Comparison of ENCODE assay signal across 8 cellular contexts in genomic region chr1:25543425-25544242, GRCh38. TPM values are rescaled to one million over a fixed set of nuclear protein-coding genes. Genes with fewer than 3 reads are reported as not detected.
A peak's percentile ranks its signal among the peaks of the same experiment; 100 is the strongest.
DNase-seq lines count a peak whose midpoint lies in the region; ATAC-seq, FAIRE-seq and TF ChIP-seq lines count a peak whose summit lies in the region.

TSS of gene LDLRAP1 (plus strand) at chr1:25543606. CDS start at chr1:25543699, 93 bp downstream.

- POLR2A ChIA-PET in Caco-2 (lab: Charles Lee) = interaction anchor here (0.6 kb wide), 1 partner anchor 125 kb away, joined by 3 read pairs; no protein-coding TSS in a partner anchor
- POLR2A ChIA-PET in GM12878 (lab: Charles Lee) = interaction anchor here (0.8 to 1.4 kb wide), 3 partner anchors 11 to 259 kb away, joined by 3 read pairs; no protein-coding TSS in a partner anchor

- peak; percentile 54 to 76 for DNase-seq in Caco-2
- DNase-seq in T-helper 22 cell (ENCODE audit: low read depth) = peak; percentile 28
- DNase-seq in GM12878 (ENCODE audit: low read depth, low spot score) = no peak
- peak; percentile 63 to 66 for DNase-seq in hippocampal formation (lab: John Stamatoyannopoulos, UW)
- DNase-seq in putamen (ENCODE audit: low spot score) = peak; percentile 85
- DNase-seq in NCI-H1930 (lab: John Stamatoyannopoulos, UW) = no peak

- peak within 1 kb of the TSS; percentile 48 for H3K27ac Mint-ChIP-seq in Caco-2 (ENCODE audit: unreplicated experiment)

- in situ Hi-C loops in GM12878 (cut with MboI) = no loop called here

- FAIRE-seq in GM12878 (lab: Jason Lieb, UNC) = no peak

- TF ChIP-seq RAD21 in GM12878 (IDR thresholded peaks at IDR 0.05; ENCODE audit: insufficient read depth, low read depth, low read length) = no peak

- ATAC-seq in GM21360 (IDR thresholded peaks at IDR 0.05; ENCODE audit: unreplicated experiment) (peak; percentile 63), GM12878 (peak; percentile 94)

- H3K4me1 Mint-ChIP-seq in Caco-2 (ENCODE audit: low read depth, unreplicated experiment) = peaks cover 6% of the 10 kb centered on the region

- peak within 1 kb of the TSS; percentile 64 for H2AFZ ChIP-seq in GM12878 (ENCODE audit: control insufficient read depth, low read depth, low read length)

- no peak for TF ChIP-seq CTCF in Caco-2 (IDR thresholded peaks at IDR 0.05; ENCODE audit: insufficient read depth in 1 of 2, low read depth in 1 of 2, low read length in 1 of 2, severe bottlenecking in 1 of 2, unreplicated experiment in 1 of 2)
- TF ChIP-seq CTCF in GM12878 (IDR thresholded peaks at IDR 0.05 in 2 of 3, conservative IDR thresholded peaks at IDR 0.05 in 1 of 3; ENCODE audit: control insufficient read depth in 2 of 3, extremely low read depth in 1 of 3, insufficient read depth in 1 of 3, low read depth in 3 of 3, low read length in 3 of 3) = no peak

- H3K9me3 Mint-ChIP-seq in Caco-2 (ENCODE audit: unreplicated experiment) = no peaks in the 10 kb centered on the region

- H3K4me2 ChIP-seq in GM12878 (ENCODE audit: control insufficient read depth, insufficient read depth) = peak within 1 kb of the TSS; percentile 95

- BruUV-seq in Caco-2 (replicated peaks; lab: Mats Ljungman, UMichigan) (no TSS peak), GM12878 (replicated peaks; lab: Mats Ljungman, UMichigan) (no TSS peak)

- peaks cover 5% of the 10 kb centered on the region for H3K36me3 Mint-ChIP-seq in Caco-2 (ENCODE audit: insufficient read depth, unreplicated experiment)

- no peak for TF ChIP-seq EP300 in GM12878 (IDR thresholded peaks at IDR 0.05; ENCODE audit: borderline replicate concordance in 1 of 2, control insufficient read depth in 1 of 2, low read depth in 2 of 2, low read length in 2 of 2)

- TF ChIP-seq POLR2A in GM12878 (IDR thresholded peaks at IDR 0.05; ENCODE audit: low read depth, low read length) = no peak; the same call in 1 of the 2 replicates

- CTCF ChIA-PET in Caco-2 (lab: Charles Lee) = interaction anchor here (1.1 kb wide), 1 partner anchor 21 kb away, joined by 4 read pairs; no protein-coding TSS in a partner anchor
- CTCF ChIA-PET in GM12878 (lab: Yijun Ruan, JAX) = interaction anchor here (0.6 to 1.5 kb wide), 5 partner anchors 22 to 855 kb away, joined by 3 to 5 read pairs (median 3); no protein-coding TSS in a partner anchor

- no peaks in the 10 kb centered on the region for H3K27me3 Mint-ChIP-seq in Caco-2 (ENCODE audit: insufficient read depth, unreplicated experiment)

- SMC1A ChIA-PET in GM12878 (lab: Charles Lee; ENCODE audit: uncharacterized antibody, unreplicated experiment) = interaction anchor here (0.8 kb wide), 1 partner anchor 17 kb away, joined by 3 read pairs; no protein-coding TSS in a partner anchor

- H3K27me3 ChIP-seq in Caco-2 (replicated peaks; ENCODE audit: control insufficient read depth, insufficient read depth, low read length) = no peaks in the 10 kb centered on the region
- peaks cover 14% of the 10 kb centered on the region for H3K27me3 ChIP-seq in HUES64 (ENCODE audit: insufficient read depth, low read length)
- no peaks in the 10 kb centered on the region; a peak in 1 of 4 replicates for H3K27me3 ChIP-seq in GM12878 (replicated peaks in 1 of 2; ENCODE audit: control insufficient read depth in 2 of 2, insufficient read depth in 2 of 2, low read length in 1 of 2)

- WGBS in HUES64 = 1% methylated on average over 99 of the region's 99 CpGs
- WGBS in GM12878 (ENCODE audit: insufficient coverage, insufficient replicate concordance, low lambda C conversion rate, missing lambda C conversion rate) = 3% methylated on average over 63 of the region's 99 CpGs

- peak within 1 kb of the TSS; percentile 67 for H3K4me3 Mint-ChIP-seq in Caco-2 (ENCODE audit: unreplicated experiment)

- RAD21 ChIA-PET in GM12878 (lab: Charles Lee; ENCODE audit: unreplicated experiment) = interaction anchor here (1.0 to 1.2 kb wide), 2 partner anchors 65 to 266 kb away, joined by 3 read pairs; no protein-coding TSS in a partner anchor

- peaks cover 19% of the 10 kb centered on the region for H3K79me2 ChIP-seq in GM12878 (ENCODE audit: control insufficient read depth, insufficient read depth, low read length)

- H3K27ac ChIP-seq in HUES64 (ENCODE audit: low read depth, low read length) (peak within 1 kb of the TSS; percentile 71; the same call in 1 of the 2 replicates), GM12878 (ENCODE audit: control insufficient read depth, insufficient read depth) (no peak within 1 kb of the TSS; the same call in 1 of the 2 replicates)

- H3K4me3 ChIP-seq in Caco-2 (ENCODE audit: low read depth, low read length) = peak within 1 kb of the TSS; percentile 69
- H3K4me3 ChIP-seq in HUES64 (ENCODE audit: low read length) = peak within 1 kb of the TSS; percentile 84
- H3K4me3 ChIP-seq in GM12878 = peak within 1 kb of the TSS; percentile 90

- peaks cover 2% of the 10 kb centered on the region for H3K4me1 ChIP-seq in Caco-2
- H3K4me1 ChIP-seq in HUES64 (ENCODE audit: insufficient read depth, low read length) = peaks cover 4% of the 10 kb centered on the region; the same call in 1 of the 2 replicates
- peaks cover 31% of the 10 kb centered on the region for H3K4me1 ChIP-seq in GM12878 (ENCODE audit: control insufficient read depth, insufficient read depth, low read length)

- H4K20me1 ChIP-seq in GM12878 (ENCODE audit: control insufficient read depth, insufficient read depth) = no peaks in the 10 kb centered on the region

- intact Hi-C loops in Caco-2 (cut with micrococcal nuclease; ENCODE audit: unreplicated experiment) (no loop called here), GM12878 (cut with micrococcal nuclease; ENCODE audit: unreplicated experiment) (no loop called here)

- H3K9ac ChIP-seq in HUES64 (ENCODE audit: low read depth, low read length) (peak within 1 kb of the TSS; percentile 76), GM12878 (ENCODE audit: control insufficient read depth, insufficient read depth, low read length) (peak within 1 kb of the TSS; percentile 62)

- H3K36me3 ChIP-seq in Caco-2 (ENCODE audit: control insufficient read depth, insufficient read depth, low read length) = no peaks in the 10 kb centered on the region; the same call in 1 of the 2 replicates
- H3K36me3 ChIP-seq in HUES64 (ENCODE audit: insufficient read depth, low read length) = no peaks in the 10 kb centered on the region
- H3K36me3 ChIP-seq in GM12878 (ENCODE audit: control insufficient read depth in 2 of 2, insufficient read depth in 2 of 2, low read length in 1 of 2) = no peaks in the 10 kb centered on the region

- no peaks in the 10 kb centered on the region for H3K9me3 ChIP-seq in Caco-2
- no peaks in the 10 kb centered on the region for H3K9me3 ChIP-seq in HUES64 (ENCODE audit: insufficient read depth, low read depth, low read length)
- no peaks in the 10 kb centered on the region for H3K9me3 ChIP-seq in GM12878 (replicated peaks; ENCODE audit: control insufficient read depth, insufficient read depth, low read length)

TF ChIP-seq in GM12878, 131 proteins besides CTCF, POLR2A, EP300 and RAD21 (continues in another document):
- no peak for TF ChIP-seq ATF2 (IDR thresholded peaks at IDR 0.05; ENCODE audit: low read length)

RNA-seq across cellular contexts. Expression of gene LDLRAP1, which starts in this region (rescaled TPM):
- 14.5 TPM in 2 replicates for total RNA-seq in Caco-2 (2022)
- 9.5 TPM for polyA plus RNA-seq in HUES64 (2013, experiment 1 of 2)
- polyA plus RNA-seq in HUES64 (2013, experiment 2 of 2) = 12.1 TPM
- total RNA-seq in GM12878 (2013; cell fraction: nucleolus; rRNA removed) = 14.1 and 14.8 TPM in 2 replicates
- total RNA-seq in GM12878 (2014; rRNA removed) = 14.4 and 18.0 TPM in 2 replicates
- total RNA-seq in GM12878 (2014; rRNA removed; fragmentation: Illumina TruSeq; extraction: Trizol) = 13.6 and 21.1 TPM in 2 replicates
- total RNA-seq in GM12878 (2021) = 32.5 and 37.6 TPM in 2 replicates
- polyA plus RNA-seq in GM12878 (2011; ENCODE audit: low read depth) = 3.4 TPM
- 9.5 and 13.9 TPM in 2 replicates for polyA plus RNA-seq in GM12878 (2011; rRNA removed)
- polyA plus RNA-seq in GM12878 (2011; cell fraction: cytosol; rRNA removed) = 18.8 and 20.3 TPM in 2 replicates
- 46.2 and 46.4 TPM in 2 replicates for polyA plus RNA-seq in GM12878 (2011; cell fraction: nucleus; rRNA removed)
- 8.5 and 9.9 TPM in 2 replicates for polyA plus RNA-seq in GM12878 (2012)
- polyA plus RNA-seq in GM12878 (2014; fragmentation: Illumina TruSeq; extraction: Trizol) = 16.6 and 23.0 TPM in 2 replicates
- polyA plus RNA-seq in GM12878 (2014; fragmentation: Nextera tagmentation; extraction: Ambion mirVana) = 1 to 10 TPM in 1 of 2 experiments, under 1 TPM in 1; 0.43 to 3.0 TPM
- polyA plus RNA-seq in GM12878 (2014; rRNA removed) = 25.8 and 31.6 TPM in 2 replicates
- 10 to 100 TPM; 27.7 to 33.8 TPM for polyA plus RNA-seq in GM12878 (2016; fragmentation: Nextera tagmentation; extraction: Ambion mirVana)
- polyA minus RNA-seq in GM12878 (2011; rRNA and poly(A)+ RNA removed) = 10.7 and 14.4 TPM in 2 replicates
- 4.7 and 9.9 TPM in 2 replicates for polyA minus RNA-seq in GM12878 (2011; cell fraction: cytosol; rRNA and poly(A)+ RNA removed)
- 6.2 and 12.9 TPM in 2 replicates for polyA minus RNA-seq in GM12878 (2011; cell fraction: nucleus; rRNA and poly(A)+ RNA removed)

Comparison
In these comparisons a context has a peak if more than half of its experiments do, and no peak if none do; other contexts are left out.
1. DNase-seq: peak in Caco-2 (2 of 2), T-helper 22 cell (single experiment), hippocampal formation (2 of 2) and putamen (single experiment); none in GM12878 (single experiment) and NCI-H1930 (0 of 2).
2. Peak in every context shown above with its lines, with median percentiles within 50 percentile points of each other: H3K4me3 ChIP-seq.